Comparison of ENCODE assay signal across 2 cellular contexts in the genomic region with DNA sequence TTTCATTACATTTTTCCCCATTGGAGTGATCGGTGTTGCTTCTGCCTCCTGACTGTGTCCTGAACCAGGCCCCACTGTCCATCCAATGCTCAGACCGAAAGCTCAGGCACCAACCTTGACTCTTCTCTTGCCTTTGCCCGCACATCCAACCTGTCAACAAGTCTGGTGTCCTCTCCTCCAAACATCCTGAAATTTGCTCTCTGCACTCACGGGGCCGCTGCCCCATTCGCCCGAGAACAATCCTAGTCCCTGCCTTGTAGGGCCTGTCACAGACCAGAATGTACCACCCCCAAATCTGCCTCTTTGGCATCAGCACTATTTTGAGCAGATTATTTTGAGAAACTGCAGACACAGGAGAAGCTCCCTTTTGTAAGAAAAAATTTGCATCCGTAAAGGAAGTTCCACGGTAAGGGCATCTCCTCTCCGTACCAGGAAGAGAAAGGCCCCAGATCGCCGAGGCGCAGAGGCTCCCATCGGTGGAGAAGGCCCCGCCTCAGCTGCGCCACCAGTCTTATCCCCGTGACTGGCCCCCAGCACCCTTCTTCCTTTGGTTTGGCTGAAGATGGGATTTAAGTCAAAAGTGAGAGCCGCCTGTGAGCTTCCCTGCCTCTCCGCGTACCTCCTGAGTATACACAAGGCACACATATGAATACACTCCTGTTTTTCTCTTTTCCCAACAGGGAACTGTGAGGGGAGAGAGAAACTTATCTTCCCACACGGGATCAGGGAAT.
TF ChIP-seq lines count a peak whose summit lies in the region.

No MANE protein-coding gene starts in this region.

TF ChIP-seq in HCT116, 20 proteins besides CTCF, POLR2A, EP300 and RAD21:
- TF ChIP-seq, protein P1, sequence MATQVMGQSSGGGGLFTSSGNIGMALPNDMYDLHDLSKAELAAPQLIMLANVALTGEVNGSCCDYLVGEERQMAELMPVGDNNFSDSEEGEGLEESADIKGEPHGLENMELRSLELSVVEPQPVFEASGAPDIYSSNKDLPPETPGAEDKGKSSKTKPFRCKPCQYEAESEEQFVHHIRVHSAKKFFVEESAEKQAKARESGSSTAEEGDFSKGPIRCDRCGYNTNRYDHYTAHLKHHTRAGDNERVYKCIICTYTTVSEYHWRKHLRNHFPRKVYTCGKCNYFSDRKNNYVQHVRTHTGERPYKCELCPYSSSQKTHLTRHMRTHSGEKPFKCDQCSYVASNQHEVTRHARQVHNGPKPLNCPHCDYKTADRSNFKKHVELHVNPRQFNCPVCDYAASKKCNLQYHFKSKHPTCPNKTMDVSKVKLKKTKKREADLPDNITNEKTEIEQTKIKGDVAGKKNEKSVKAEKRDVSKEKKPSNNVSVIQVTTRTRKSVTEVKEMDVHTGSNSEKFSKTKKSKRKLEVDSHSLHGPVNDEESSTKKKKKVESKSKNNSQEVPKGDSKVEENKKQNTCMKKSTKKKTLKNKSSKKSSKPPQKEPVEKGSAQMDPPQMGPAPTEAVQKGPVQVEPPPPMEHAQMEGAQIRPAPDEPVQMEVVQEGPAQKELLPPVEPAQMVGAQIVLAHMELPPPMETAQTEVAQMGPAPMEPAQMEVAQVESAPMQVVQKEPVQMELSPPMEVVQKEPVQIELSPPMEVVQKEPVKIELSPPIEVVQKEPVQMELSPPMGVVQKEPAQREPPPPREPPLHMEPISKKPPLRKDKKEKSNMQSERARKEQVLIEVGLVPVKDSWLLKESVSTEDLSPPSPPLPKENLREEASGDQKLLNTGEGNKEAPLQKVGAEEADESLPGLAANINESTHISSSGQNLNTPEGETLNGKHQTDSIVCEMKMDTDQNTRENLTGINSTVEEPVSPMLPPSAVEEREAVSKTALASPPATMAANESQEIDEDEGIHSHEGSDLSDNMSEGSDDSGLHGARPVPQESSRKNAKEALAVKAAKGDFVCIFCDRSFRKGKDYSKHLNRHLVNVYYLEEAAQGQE (IDR thresholded peaks at IDR 0.05; ENCODE audit: low read depth), result no peak
- TF ChIP-seq FOSL1 (IDR thresholded peaks at IDR 0.05; ENCODE audit: low read depth), result no peak

TF ChIP-seq in HepG2, 621 proteins besides CTCF, POLR2A, EP300 and RAD21 (continues in another document):
- TF ChIP-seq MAFF (IDR thresholded peaks at IDR 0.05; ENCODE audit: low read depth, low read length), result no peak
- 0 out of 2 replicates have a peak, but pooled peaks have one; percentile 60 for TF ChIP-seq ZNF317 (CRISPR knock-in tag; IDR thresholded peaks at IDR 0.05)
- TF ChIP-seq ZSCAN29 (CRISPR knock-in tag; conservative IDR thresholded peaks at IDR 0.05), result 0 out of 2 replicates have a peak, but pooled peaks have one; percentile 53
- TF ChIP-seq, protein P2, sequence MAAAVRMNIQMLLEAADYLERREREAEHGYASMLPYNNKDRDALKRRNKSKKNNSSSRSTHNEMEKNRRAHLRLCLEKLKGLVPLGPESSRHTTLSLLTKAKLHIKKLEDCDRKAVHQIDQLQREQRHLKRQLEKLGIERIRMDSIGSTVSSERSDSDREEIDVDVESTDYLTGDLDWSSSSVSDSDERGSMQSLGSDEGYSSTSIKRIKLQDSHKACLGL (CRISPR knock-in tag; IDR thresholded peaks at IDR 0.05), result no peak
- TF ChIP-seq, protein P3, sequence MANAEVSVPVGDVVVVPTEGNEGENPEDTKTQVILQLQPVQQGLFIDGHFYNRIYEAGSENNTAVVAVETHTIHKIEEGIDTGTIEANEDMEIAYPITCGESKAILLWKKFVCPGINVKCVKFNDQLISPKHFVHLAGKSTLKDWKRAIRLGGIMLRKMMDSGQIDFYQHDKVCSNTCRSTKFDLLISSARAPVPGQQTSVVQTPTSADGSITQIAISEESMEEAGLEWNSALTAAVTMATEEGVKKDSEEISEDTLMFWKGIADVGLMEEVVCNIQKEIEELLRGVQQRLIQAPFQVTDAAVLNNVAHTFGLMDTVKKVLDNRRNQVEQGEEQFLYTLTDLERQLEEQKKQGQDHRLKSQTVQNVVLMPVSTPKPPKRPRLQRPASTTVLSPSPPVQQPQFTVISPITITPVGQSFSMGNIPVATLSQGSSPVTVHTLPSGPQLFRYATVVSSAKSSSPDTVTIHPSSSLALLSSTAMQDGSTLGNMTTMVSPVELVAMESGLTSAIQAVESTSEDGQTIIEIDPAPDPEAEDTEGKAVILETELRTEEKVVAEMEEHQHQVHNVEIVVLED (CRISPR knock-in tag; IDR thresholded peaks at IDR 0.05; ENCODE audit: borderline replicate concordance), result no peak
- TF ChIP-seq DPF2 (CRISPR knock-in tag; IDR thresholded peaks at IDR 0.05; ENCODE audit: borderline replicate concordance, low read depth), result peak; percentile 43; the same call in 1 of the 2 replicates
- TF ChIP-seq, protein P4, sequence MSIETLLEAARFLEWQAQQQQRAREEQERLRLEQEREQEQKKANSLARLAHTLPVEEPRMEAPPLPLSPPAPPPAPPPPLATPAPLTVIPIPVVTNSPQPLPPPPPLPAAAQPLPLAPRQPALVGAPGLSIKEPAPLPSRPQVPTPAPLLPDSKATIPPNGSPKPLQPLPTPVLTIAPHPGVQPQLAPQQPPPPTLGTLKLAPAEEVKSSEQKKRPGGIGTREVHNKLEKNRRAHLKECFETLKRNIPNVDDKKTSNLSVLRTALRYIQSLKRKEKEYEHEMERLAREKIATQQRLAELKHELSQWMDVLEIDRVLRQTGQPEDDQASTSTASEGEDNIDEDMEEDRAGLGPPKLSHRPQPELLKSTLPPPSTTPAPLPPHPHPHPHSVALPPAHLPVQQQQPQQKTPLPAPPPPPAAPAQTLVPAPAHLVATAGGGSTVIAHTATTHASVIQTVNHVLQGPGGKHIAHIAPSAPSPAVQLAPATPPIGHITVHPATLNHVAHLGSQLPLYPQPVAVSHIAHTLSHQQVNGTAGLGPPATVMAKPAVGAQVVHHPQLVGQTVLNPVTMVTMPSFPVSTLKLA (IDR thresholded peaks at IDR 0.05), result no peak
- TF ChIP-seq SALL1 (CRISPR knock-in tag; IDR thresholded peaks at IDR 0.05), result peak; percentile 67
- TF ChIP-seq TEAD3 (CRISPR knock-in tag; optimal IDR thresholded peaks at IDR 0.05; ENCODE audit: borderline replicate concordance), result peak; percentile 54
- TF ChIP-seq NCOA1 (CRISPR knock-in tag; IDR thresholded peaks at IDR 0.05), result no peak
- TF ChIP-seq ZNF230 (CRISPR knock-in tag; IDR thresholded peaks at IDR 0.05), result peak; percentile 42; the same call in 1 of the 2 replicates
- TF ChIP-seq, protein P5, sequence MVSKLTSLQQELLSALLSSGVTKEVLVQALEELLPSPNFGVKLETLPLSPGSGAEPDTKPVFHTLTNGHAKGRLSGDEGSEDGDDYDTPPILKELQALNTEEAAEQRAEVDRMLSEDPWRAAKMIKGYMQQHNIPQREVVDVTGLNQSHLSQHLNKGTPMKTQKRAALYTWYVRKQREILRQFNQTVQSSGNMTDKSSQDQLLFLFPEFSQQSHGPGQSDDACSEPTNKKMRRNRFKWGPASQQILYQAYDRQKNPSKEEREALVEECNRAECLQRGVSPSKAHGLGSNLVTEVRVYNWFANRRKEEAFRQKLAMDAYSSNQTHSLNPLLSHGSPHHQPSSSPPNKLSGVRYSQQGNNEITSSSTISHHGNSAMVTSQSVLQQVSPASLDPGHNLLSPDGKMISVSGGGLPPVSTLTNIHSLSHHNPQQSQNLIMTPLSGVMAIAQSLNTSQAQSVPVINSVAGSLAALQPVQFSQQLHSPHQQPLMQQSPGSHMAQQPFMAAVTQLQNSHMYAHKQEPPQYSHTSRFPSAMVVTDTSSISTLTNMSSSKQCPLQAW (CRISPR knock-in tag; IDR thresholded peaks at IDR 0.05), result peak; percentile 60; the same call in 1 of the 2 replicates
- TF ChIP-seq, protein P6, sequence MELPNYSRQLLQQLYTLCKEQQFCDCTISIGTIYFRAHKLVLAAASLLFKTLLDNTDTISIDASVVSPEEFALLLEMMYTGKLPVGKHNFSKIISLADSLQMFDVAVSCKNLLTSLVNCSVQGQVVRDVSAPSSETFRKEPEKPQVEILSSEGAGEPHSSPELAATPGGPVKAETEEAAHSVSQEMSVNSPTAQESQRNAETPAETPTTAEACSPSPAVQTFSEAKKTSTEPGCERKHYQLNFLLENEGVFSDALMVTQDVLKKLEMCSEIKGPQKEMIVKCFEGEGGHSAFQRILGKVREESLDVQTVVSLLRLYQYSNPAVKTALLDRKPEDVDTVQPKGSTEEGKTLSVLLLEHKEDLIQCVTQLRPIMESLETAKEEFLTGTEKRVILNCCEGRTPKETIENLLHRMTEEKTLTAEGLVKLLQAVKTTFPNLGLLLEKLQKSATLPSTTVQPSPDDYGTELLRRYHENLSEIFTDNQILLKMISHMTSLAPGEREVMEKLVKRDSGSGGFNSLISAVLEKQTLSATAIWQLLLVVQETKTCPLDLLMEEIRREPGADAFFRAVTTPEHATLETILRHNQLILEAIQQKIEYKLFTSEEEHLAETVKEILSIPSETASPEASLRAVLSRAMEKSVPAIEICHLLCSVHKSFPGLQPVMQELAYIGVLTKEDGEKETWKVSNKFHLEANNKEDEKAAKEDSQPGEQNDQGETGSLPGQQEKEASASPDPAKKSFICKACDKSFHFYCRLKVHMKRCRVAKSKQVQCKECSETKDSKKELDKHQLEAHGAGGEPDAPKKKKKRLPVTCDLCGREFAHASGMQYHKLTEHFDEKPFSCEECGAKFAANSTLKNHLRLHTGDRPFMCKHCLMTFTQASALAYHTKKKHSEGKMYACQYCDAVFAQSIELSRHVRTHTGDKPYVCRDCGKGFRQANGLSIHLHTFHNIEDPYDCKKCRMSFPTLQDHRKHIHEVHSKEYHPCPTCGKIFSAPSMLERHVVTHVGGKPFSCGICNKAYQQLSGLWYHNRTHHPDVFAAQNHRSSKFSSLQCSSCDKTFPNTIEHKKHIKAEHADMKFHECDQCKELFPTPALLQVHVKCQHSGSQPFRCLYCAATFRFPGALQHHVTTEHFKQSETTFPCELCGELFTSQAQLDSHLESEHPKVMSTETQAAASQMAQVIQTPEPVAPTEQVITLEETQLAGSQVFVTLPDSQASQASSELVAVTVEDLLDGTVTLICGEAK (IDR thresholded peaks at IDR 0.05), result no peak
- TF ChIP-seq, protein P6 (CRISPR knock-in tag; IDR thresholded peaks at IDR 0.05), result no peak; the same call in 1 of the 2 replicates
- TF ChIP-seq CCDC6 (CRISPR knock-in tag; IDR thresholded peaks at IDR 0.05), result no peak
- TF ChIP-seq, protein P7, sequence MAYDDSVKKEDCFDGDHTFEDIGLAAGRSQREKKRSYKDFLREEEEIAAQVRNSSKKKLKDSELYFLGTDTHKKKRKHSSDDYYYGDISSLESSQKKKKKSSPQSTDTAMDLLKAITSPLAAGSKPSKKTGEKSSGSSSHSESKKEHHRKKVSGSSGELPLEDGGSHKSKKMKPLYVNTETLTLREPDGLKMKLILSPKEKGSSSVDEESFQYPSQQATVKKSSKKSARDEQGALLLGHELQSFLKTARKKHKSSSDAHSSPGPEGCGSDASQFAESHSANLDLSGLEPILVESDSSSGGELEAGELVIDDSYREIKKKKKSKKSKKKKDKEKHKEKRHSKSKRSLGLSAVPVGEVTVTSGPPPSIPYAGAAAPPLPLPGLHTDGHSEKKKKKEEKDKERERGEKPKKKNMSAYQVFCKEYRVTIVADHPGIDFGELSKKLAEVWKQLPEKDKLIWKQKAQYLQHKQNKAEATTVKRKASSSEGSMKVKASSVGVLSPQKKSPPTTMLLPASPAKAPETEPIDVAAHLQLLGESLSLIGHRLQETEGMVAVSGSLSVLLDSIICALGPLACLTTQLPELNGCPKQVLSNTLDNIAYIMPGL (CRISPR knock-in tag; IDR thresholded peaks at IDR 0.05; ENCODE audit: borderline replicate concordance in 1 of 2, low read depth in 1 of 2), result peak in 1 of 2 experiments; percentile 57; a peak in 1 of 4 replicates
- peak; percentile 56; the same call in 1 of the 2 replicates for TF ChIP-seq ESRRA (CRISPR knock-in tag; IDR thresholded peaks at IDR 0.05; ENCODE audit: low read depth)
- TF ChIP-seq, protein P8, sequence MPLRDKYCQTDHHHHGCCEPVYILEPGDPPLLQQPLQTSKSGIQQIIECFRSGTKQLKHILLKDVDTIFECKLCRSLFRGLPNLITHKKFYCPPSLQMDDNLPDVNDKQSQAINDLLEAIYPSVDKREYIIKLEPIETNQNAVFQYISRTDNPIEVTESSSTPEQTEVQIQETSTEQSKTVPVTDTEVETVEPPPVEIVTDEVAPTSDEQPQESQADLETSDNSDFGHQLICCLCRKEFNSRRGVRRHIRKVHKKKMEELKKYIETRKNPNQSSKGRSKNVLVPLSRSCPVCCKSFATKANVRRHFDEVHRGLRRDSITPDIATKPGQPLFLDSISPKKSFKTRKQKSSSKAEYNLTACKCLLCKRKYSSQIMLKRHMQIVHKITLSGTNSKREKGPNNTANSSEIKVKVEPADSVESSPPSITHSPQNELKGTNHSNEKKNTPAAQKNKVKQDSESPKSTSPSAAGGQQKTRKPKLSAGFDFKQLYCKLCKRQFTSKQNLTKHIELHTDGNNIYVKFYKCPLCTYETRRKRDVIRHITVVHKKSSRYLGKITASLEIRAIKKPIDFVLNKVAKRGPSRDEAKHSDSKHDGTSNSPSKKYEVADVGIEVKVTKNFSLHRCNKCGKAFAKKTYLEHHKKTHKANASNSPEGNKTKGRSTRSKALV (CRISPR knock-in tag; IDR thresholded peaks at IDR 0.05), result peak; percentile 59; the same call in 1 of the 2 replicates
- no peak for TF ChIP-seq ZNF432 (CRISPR knock-in tag; IDR thresholded peaks at IDR 0.05; ENCODE audit: borderline replicate concordance)
- no peak for TF ChIP-seq ELF3 (CRISPR knock-in tag; IDR thresholded peaks at IDR 0.05)
- TF ChIP-seq, protein P9, sequence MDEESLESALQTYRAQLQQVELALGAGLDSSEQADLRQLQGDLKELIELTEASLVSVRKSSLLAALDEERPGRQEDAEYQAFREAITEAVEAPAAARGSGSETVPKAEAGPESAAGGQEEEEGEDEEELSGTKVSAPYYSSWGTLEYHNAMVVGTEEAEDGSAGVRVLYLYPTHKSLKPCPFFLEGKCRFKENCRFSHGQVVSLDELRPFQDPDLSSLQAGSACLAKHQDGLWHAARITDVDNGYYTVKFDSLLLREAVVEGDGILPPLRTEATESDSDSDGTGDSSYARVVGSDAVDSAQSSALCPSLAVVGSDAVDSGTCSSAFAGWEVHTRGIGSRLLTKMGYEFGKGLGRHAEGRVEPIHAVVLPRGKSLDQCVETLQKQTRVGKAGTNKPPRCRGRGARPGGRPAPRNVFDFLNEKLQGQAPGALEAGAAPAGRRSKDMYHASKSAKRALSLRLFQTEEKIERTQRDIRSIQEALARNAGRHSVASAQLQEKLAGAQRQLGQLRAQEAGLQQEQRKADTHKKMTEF (CRISPR knock-in tag; IDR thresholded peaks at IDR 0.05), result no peak
